In the genomic region with DNA sequence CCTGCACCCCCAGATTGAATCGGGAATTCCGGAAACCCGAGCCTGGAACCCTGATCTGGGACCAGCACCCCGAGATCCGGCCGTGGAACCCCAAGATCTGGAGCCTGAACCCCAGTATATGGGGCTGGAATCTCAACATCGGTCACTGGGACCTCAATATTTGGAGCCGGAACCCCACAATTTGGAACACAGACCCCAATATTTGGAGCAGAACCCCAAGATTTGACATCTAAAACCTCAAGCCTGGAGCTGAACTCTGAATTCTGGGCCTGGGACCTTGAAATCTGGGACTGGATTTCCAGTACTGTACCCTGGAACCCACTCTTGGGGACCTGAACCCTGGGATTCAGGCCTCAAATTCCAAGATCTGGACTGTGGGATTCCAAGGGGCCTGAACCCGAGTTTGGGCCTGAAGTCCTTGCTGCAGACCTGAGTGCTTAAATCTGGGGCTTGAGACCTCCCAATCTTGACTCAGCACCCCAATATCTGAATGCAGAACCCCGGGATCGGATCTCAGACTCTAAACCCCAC, we compare ENCODE assay signal across 8 cellular contexts. TPM values are rescaled to one million over a fixed set of nuclear protein-coding genes. Genes with fewer than 3 reads are reported as not detected.
DNase-seq lines count a peak whose midpoint lies in the region; ATAC-seq and TF ChIP-seq lines count a peak whose summit lies in the region.

No MANE protein-coding gene starts in this region.

- H4K20me1 ChIP-seq in OCI-LY1 (ENCODE audit: insufficient read depth, low read length) (no peaks in the 10 kb centered on the region), osteoblast (ENCODE audit: insufficient read depth, low read length) (peaks cover 16% of the 10 kb centered on the region)

- H3K9me3 Mint-ChIP-seq in CD8-positive, alpha-beta memory T cell = no peaks in the 10 kb centered on the region
- H3K9me3 Mint-ChIP-seq in endothelial cell (ENCODE audit: unreplicated experiment) = no peaks in the 10 kb centered on the region

- H3K9me3 ChIP-seq in CD8-positive, alpha-beta memory T cell (ENCODE audit: low read length) = no peaks in the 10 kb centered on the region
- no peaks in the 10 kb centered on the region for H3K9me3 ChIP-seq in OCI-LY1 (ENCODE audit: low read length)
- H3K9me3 ChIP-seq in osteoblast (ENCODE audit: low read depth, low read length) = no peaks in the 10 kb centered on the region

- H3K27me3 Mint-ChIP-seq in CD8-positive, alpha-beta memory T cell = peaks cover 0 to 2% of the 10 kb centered on the region in 2 donors
- peaks cover 17% of the 10 kb centered on the region for H3K27me3 Mint-ChIP-seq in endothelial cell (ENCODE audit: unreplicated experiment)

- ATAC-seq in GM18502 (IDR thresholded peaks at IDR 0.05; ENCODE audit: poor library complexity, unreplicated experiment) = no peak

- no peaks in the 10 kb centered on the region for H3K36me3 ChIP-seq in CD8-positive, alpha-beta memory T cell (ENCODE audit: insufficient read depth, low read length)
- no peaks in the 10 kb centered on the region for H3K36me3 ChIP-seq in OCI-LY1 (ENCODE audit: insufficient read depth, low read length)
- no peaks in the 10 kb centered on the region for H3K36me3 ChIP-seq in osteoblast (ENCODE audit: insufficient read depth, low read length)

- CTCF ChIA-PET in CD8-positive, alpha-beta memory T cell (lab: Charles Lee) = interaction anchor here (3.5 kb wide), 1 partner anchor 22 kb away, joined by 13 read pairs; no protein-coding TSS in a partner anchor

- H3F3A ChIP-seq in OCI-LY1 (ENCODE audit: insufficient read depth, low read length) = no peaks in the 10 kb centered on the region

- peak overlapping the region in 6 of 8 donors; percentile 55 to 87 (median 75) for H3K27ac Mint-ChIP-seq in CD8-positive, alpha-beta memory T cell
- no peak overlapping the region for H3K27ac Mint-ChIP-seq in endothelial cell (ENCODE audit: unreplicated experiment)

- H3K9me2 ChIP-seq in OCI-LY1 (ENCODE audit: low read depth, low read length) = no peaks in the 10 kb centered on the region

- H3K4me1 Mint-ChIP-seq in CD8-positive, alpha-beta memory T cell = peaks cover 26 to 44% (median 43%) of the 10 kb centered on the region in 3 donors
- peaks cover 34% of the 10 kb centered on the region for H3K4me1 Mint-ChIP-seq in endothelial cell (ENCODE audit: unreplicated experiment)

- peak overlapping the region; percentile 80 to 96 (median 85) for H3K4me3 Mint-ChIP-seq in CD8-positive, alpha-beta memory T cell
- H3K4me3 Mint-ChIP-seq in endothelial cell (ENCODE audit: unreplicated experiment) = peak overlapping the region; percentile 91

- H3K27ac ChIP-seq in CD8-positive, alpha-beta memory T cell (ENCODE audit: low read depth, low read length) = peak overlapping the region; percentile 6
- H3K27ac ChIP-seq in OCI-LY1 (ENCODE audit: low read depth, low read length, poor library complexity, severe bottlenecking) (no peak overlapping the region), osteoblast (ENCODE audit: low read depth, low read length) (no peak overlapping the region)

- DNase-seq in CD8-positive, alpha-beta memory T cell = no peak
- no peak for DNase-seq in endothelial cell (ENCODE audit: low spot score)
- peak; percentile 91 for DNase-seq in osteoblast (ENCODE audit: insufficient read length, low spot score, missing footprints)
- no peak for DNase-seq in NCI-H510A (lab: John Stamatoyannopoulos, UW)
- no peak for DNase-seq in NCI-H526 treated with DMSO at 0.1 percent for 48 hours (lab: John Stamatoyannopoulos, UW)
- no peak for DNase-seq in DMS79 treated with DMSO at 0.1 percent for 48 hours (lab: John Stamatoyannopoulos, UW)

- no peaks in the 10 kb centered on the region for H3K27me3 ChIP-seq in CD8-positive, alpha-beta memory T cell (ENCODE audit: insufficient read depth, low read length, poor library complexity, severe bottlenecking)
- H3K27me3 ChIP-seq in OCI-LY1 (ENCODE audit: insufficient read depth, low read length) = peaks cover 5% of the 10 kb centered on the region; the same call in 1 of the 2 replicates
- H3K27me3 ChIP-seq in osteoblast (ENCODE audit: insufficient read depth, low read length) = no peaks in the 10 kb centered on the region

- no peak overlapping the region for H2AFZ ChIP-seq in OCI-LY1 (ENCODE audit: low read length)
- peak overlapping the region; percentile 31 for H2AFZ ChIP-seq in osteoblast (ENCODE audit: low read length)

- peaks cover 0 to 31% (median 5%) of the 10 kb centered on the region in 3 donors for H3K36me3 Mint-ChIP-seq in CD8-positive, alpha-beta memory T cell
- peaks cover 19% of the 10 kb centered on the region for H3K36me3 Mint-ChIP-seq in endothelial cell (ENCODE audit: low read depth, unreplicated experiment)

- peak overlapping the region; percentile 71 for H3K4me3 ChIP-seq in CD8-positive, alpha-beta memory T cell (ENCODE audit: low read length)
- peak overlapping the region; percentile 50 for H3K4me3 ChIP-seq in OCI-LY1 (ENCODE audit: low read depth, low read length, poor library complexity, severe bottlenecking)
- peak overlapping the region; percentile 74 for H3K4me3 ChIP-seq in osteoblast (ENCODE audit: insufficient read depth, low read length)

- H3K79me2 ChIP-seq in OCI-LY1 (ENCODE audit: insufficient read depth, low read length) (no peaks in the 10 kb centered on the region), osteoblast (ENCODE audit: insufficient read depth, low read length) (no peaks in the 10 kb centered on the region)

- peak overlapping the region; percentile 57; the same call in 1 of the 2 replicates for H3K9ac ChIP-seq in OCI-LY1 (ENCODE audit: low read length)

- no peak for TF ChIP-seq CTCF in OCI-LY1 (IDR thresholded peaks at IDR 0.05; ENCODE audit: low read length)
- TF ChIP-seq CTCF in endothelial cell (IDR thresholded peaks at IDR 0.05; ENCODE audit: unreplicated experiment) = no peak
- no peak for TF ChIP-seq CTCF in osteoblast (IDR thresholded peaks at IDR 0.05; ENCODE audit: extremely low read depth, low read depth, low read length)

- H3K4me2 ChIP-seq in OCI-LY1 (ENCODE audit: low read length) (peak overlapping the region; percentile 69), osteoblast (ENCODE audit: insufficient read depth, low read length) (peak overlapping the region; percentile 85)

- POLR2A ChIA-PET in CD8-positive, alpha-beta memory T cell (lab: Charles Lee) = no interaction called here

- H3K4me1 ChIP-seq in CD8-positive, alpha-beta memory T cell (ENCODE audit: insufficient read depth, low read length) = peaks cover 40% of the 10 kb centered on the region
- H3K4me1 ChIP-seq in OCI-LY1 (ENCODE audit: insufficient read depth, low read length, severe bottlenecking) (peaks cover 12% of the 10 kb centered on the region), osteoblast (ENCODE audit: insufficient read depth, low read length) (peaks cover 22% of the 10 kb centered on the region)

RNA-seq across cellular contexts. Expression of a gene that starts 0.6 kb away (rescaled TPM):
- total RNA-seq in CD8-positive, alpha-beta memory T cell = 10 to 100 TPM; 12.4 to 12.5 TPM
- polyA plus RNA-seq in CD8-positive, alpha-beta memory T cell = 3.0 TPM
- total RNA-seq in endothelial cell (ENCODE audit: unreplicated experiment) = 53.4 TPM
- 4.4 and 6.9 TPM in 2 replicates for total RNA-seq in osteoblast

RNA-seq across cellular contexts. Expression of a gene that starts 28.7 kb away (rescaled TPM):
- total RNA-seq in CD8-positive, alpha-beta memory T cell = 1 to 10 TPM; 6.4 to 6.8 TPM
- 96.2 TPM for polyA plus RNA-seq in CD8-positive, alpha-beta memory T cell
- total RNA-seq in endothelial cell (ENCODE audit: unreplicated experiment) = not detected
- total RNA-seq in osteoblast = 0.36 TPM in 1 of 2 replicates, not detected in the other

RNA-seq across cellular contexts. Expression of a gene that starts 34.5 kb away (rescaled TPM):
- 10 to 100 TPM; 53.4 to 60.1 TPM for total RNA-seq in CD8-positive, alpha-beta memory T cell
- polyA plus RNA-seq in CD8-positive, alpha-beta memory T cell = 1,883 TPM
- total RNA-seq in endothelial cell (ENCODE audit: unreplicated experiment) (0.95 TPM), osteoblast (0.36 and 1.5 TPM in 2 replicates)

RNA-seq across cellular contexts. Expression of a gene that starts 36.5 kb away (rescaled TPM):
- 10 to 100 TPM; 63.3 to 66.5 TPM for total RNA-seq in CD8-positive, alpha-beta memory T cell
- 3.0 TPM for polyA plus RNA-seq in CD8-positive, alpha-beta memory T cell
- total RNA-seq in endothelial cell (ENCODE audit: unreplicated experiment) (13.0 TPM), osteoblast (4.4 and 5.8 TPM in 2 replicates)

RNA-seq across cellular contexts. Expression of a gene that starts 58.2 kb away (rescaled TPM):
- 10 to 100 TPM; 21.0 to 21.9 TPM for total RNA-seq in CD8-positive, alpha-beta memory T cell
- polyA plus RNA-seq in CD8-positive, alpha-beta memory T cell = 54.2 TPM
- 14.3 TPM for total RNA-seq in endothelial cell (ENCODE audit: unreplicated experiment)
- total RNA-seq in osteoblast = 15.3 and 21.0 TPM in 2 replicates

Comparison
In these comparisons a context has a peak if more than half of its experiments do, and no peak if none do; other contexts are left out.
1. RNA of a gene that starts 34.5 kb away (total RNA-seq): 53.4 to 60.1 TPM in CD8-positive, alpha-beta memory T cell; 0.95 TPM in endothelial cell (single experiment) and 0.36 to 1.5 TPM in osteoblast; every median in the first group is over 10 times any median in the second.
2. Peak in every context shown above with its lines, with median percentiles within 50 percentile points of each other: H3K4me3 ChIP-seq.